Comparison of ENCODE assay signal across 12 cellular contexts in the genomic region with DNA sequence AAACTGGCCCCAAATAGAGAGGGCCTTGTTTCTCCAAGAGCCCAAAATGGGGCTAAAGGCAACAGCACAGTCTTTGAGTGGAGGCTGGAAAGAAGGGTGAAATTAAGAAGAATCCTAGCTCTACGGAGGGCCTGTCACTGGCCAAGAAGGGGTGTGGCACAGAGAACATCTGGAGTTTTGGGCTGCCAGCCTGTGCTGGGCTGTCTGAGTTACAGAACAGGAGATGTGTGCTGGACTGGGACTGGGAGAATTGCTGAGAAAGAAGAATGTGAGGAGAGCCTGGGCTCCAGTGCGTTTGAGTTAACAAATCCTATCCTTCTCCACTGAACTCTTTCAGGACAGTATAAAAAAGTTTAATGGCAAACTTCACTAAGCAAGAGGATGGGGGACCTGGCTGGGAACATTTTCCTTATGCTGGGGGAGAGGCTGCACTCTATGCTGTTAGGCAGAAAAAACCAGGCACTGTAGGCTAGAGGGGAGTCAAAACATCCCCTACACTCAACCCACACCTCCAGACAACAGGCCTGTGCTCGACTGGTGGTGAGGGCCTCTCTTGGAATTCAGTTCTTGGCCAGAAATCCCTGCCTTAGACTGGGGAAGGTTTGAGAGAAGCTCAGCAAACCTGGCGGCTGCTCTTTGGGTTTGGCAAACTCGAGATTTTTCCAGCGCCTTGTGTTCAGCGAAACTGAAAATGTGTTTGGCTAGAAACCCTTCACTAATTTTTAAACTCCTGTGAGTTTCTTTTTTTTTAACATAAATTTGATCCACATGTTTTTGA.
DNase-seq lines count a peak whose midpoint lies in the region; ATAC-seq, FAIRE-seq and TF ChIP-seq lines count a peak whose summit lies in the region.
"Had no signal": no experiment of that assay in that cellular context is flagged by ENCODE, and none has a peak within 500 bp of the region (broad histone marks: within the 10 kb centered on the region; RNA-seq: fewer than 3 reads in every experiment).

No MANE protein-coding gene starts in this region.

- peak overlapping the region; percentile 8 for H3K27ac Mint-ChIP-seq in type B pancreatic cell
- H3K27ac Mint-ChIP-seq in glutamatergic neuron (ENCODE audit: unreplicated experiment) = no peak overlapping the region
- H3K27ac Mint-ChIP-seq in T-helper 17 cell = no peak overlapping the region
- H3K27ac Mint-ChIP-seq: stimulated activated naive B cell treated with anti-CD40 and anti-IgM and Interleukin-4, amounts not matched to agents 10 μg/mL and 1 μg/mL and 100 μg/mL, for 72 hours had no signal

- H3K9ac ChIP-seq in NT2/D1 (ENCODE audit: insufficient read length, low read depth) (peak overlapping the region; percentile 33), kidney (ENCODE audit: low read length in 2 of 2) (no peak overlapping the region)

- H3K4me1 Mint-ChIP-seq in type B pancreatic cell (ENCODE audit: unreplicated experiment) (peaks cover 41% of the 10 kb centered on the region), glutamatergic neuron (ENCODE audit: low read depth, unreplicated experiment) (no peaks in the 10 kb centered on the region), T-helper 17 cell (no peaks in the 10 kb centered on the region)

- H3K4me3 Mint-ChIP-seq in type B pancreatic cell = no peak overlapping the region
- H3K4me3 Mint-ChIP-seq in glutamatergic neuron (ENCODE audit: unreplicated experiment) = no peak overlapping the region
- no peak overlapping the region for H3K4me3 Mint-ChIP-seq in T-helper 17 cell
- H3K4me3 Mint-ChIP-seq: stimulated activated naive B cell treated with anti-CD40 and anti-IgM and Interleukin-4, amounts not matched to agents 10 μg/mL and 1 μg/mL and 100 μg/mL, for 72 hours had no signal

- H3K36me3 ChIP-seq in NT2/D1 (ENCODE audit: insufficient read depth, insufficient read length, low read length) (no peaks in the 10 kb centered on the region), kidney (ENCODE audit: control insufficient read depth in 1 of 2, insufficient read depth in 2 of 2, low read length in 2 of 2) (peaks cover 0 to 3% of the 10 kb centered on the region in 2 donors)

- H3K27me3 ChIP-seq in NT2/D1 (ENCODE audit: insufficient read depth, insufficient read length) = no peaks in the 10 kb centered on the region

- no peak for ATAC-seq in T-helper 17 cell
- ATAC-seq: stimulated activated naive B cell treated with anti-CD40 and anti-IgM and Interleukin-4, amounts not matched to agents 10 μg/mL and 1 μg/mL and 100 μg/mL, for 72 hours had no signal

- H3K4me1 ChIP-seq in NT2/D1 (ENCODE audit: insufficient read depth, insufficient read length) (peaks cover 3% of the 10 kb centered on the region), kidney (ENCODE audit: control insufficient read depth in 1 of 2, insufficient read depth in 1 of 2, low read depth in 1 of 2, low read length in 2 of 2) (no peaks in the 10 kb centered on the region)

- peaks cover 6% of the 10 kb centered on the region for H3K9me3 Mint-ChIP-seq in type B pancreatic cell
- H3K9me3 Mint-ChIP-seq in glutamatergic neuron (ENCODE audit: unreplicated experiment) = no peaks in the 10 kb centered on the region
- H3K9me3 Mint-ChIP-seq: stimulated activated naive B cell treated with anti-CD40 and anti-IgM and Interleukin-4, amounts not matched to agents 10 μg/mL and 1 μg/mL and 100 μg/mL, for 72 hours had no signal

- H3K4me3 ChIP-seq in NT2/D1 (ENCODE audit: insufficient read length, low read depth) = no peak overlapping the region
- no peak overlapping the region for H3K4me3 ChIP-seq in kidney (ENCODE audit: low read length in 2 of 2)

- FAIRE-seq in kidney (lab: Jason Lieb, UNC) = no peak

- H3K36me3 Mint-ChIP-seq in type B pancreatic cell (peaks cover 25% of the 10 kb centered on the region), glutamatergic neuron (ENCODE audit: unreplicated experiment) (no peaks in the 10 kb centered on the region), T-helper 17 cell (ENCODE audit: low read depth) (no peaks in the 10 kb centered on the region)
- H3K36me3 Mint-ChIP-seq: stimulated activated naive B cell treated with anti-CD40 and anti-IgM and Interleukin-4, amounts not matched to agents 10 μg/mL and 1 μg/mL and 100 μg/mL, for 72 hours had no signal

- TF ChIP-seq CTCF in type B pancreatic cell (conservative IDR thresholded peaks at IDR 0.05) (no peak), glutamatergic neuron (IDR thresholded peaks at IDR 0.05; ENCODE audit: partially characterized antibody, unreplicated experiment) (no peak), kidney (IDR thresholded peaks at IDR 0.05; ENCODE audit: borderline replicate concordance, extremely low read depth, insufficient read depth) (no peak)

- H3K9me3 ChIP-seq in NT2/D1 (ENCODE audit: insufficient read depth, low read length) (peaks cover 10% of the 10 kb centered on the region; the same call in 1 of the 2 replicates), kidney (ENCODE audit: control insufficient read depth in 1 of 2, low read length in 2 of 2) (no peaks in the 10 kb centered on the region), T-helper 17 cell (ENCODE audit: control insufficient read depth, low read length, poor library complexity, severe bottlenecking) (no peaks in the 10 kb centered on the region)

- intact Hi-C loops in kidney (cut with DNase I) = no loop called here

- DNase-seq in NT2/D1 (ENCODE audit: low read depth, low spot score) (no peak), fibroblast of peridontal ligament (ENCODE audit: extremely low read depth) (peak; percentile 95), middle frontal gyrus (ENCODE audit: extremely low spot score, low spot score) (peak; percentile 6), type B pancreatic cell (ENCODE audit: extremely low spot score, unreplicated experiment) (no peak), glutamatergic neuron (no peak), HT-29 (ENCODE audit: low spot score) (no peak), kidney (no peak), T-helper 17 cell (no peak)
- DNase-seq: DND-41; NCI-H1436; stimulated activated naive B cell treated with anti-CD40 and anti-IgM and Interleukin-4, amounts not matched to agents 10 μg/mL and 1 μg/mL and 100 μg/mL, for 72 hours had no signal

- no peak overlapping the region for H3K27ac ChIP-seq in kidney (ENCODE audit: low read depth in 2 of 2, low read length in 2 of 2)
- H3K27ac ChIP-seq: epithelial cell of prostate had no signal

- H3K27me3 Mint-ChIP-seq in type B pancreatic cell (no peaks in the 10 kb centered on the region), glutamatergic neuron (ENCODE audit: unreplicated experiment) (no peaks in the 10 kb centered on the region), T-helper 17 cell (peaks cover 22% of the 10 kb centered on the region)

Comparison
In these comparisons a context has a peak if more than half of its experiments do, and no peak if none do; other contexts are left out.
1. DNase-seq: peak in fibroblast of peridontal ligament (single experiment) and middle frontal gyrus (single experiment); none in NT2/D1 (single experiment), type B pancreatic cell (single experiment), glutamatergic neuron (single experiment), HT-29 (single experiment), kidney (single experiment) and T-helper 17 cell (0 of 3).